In genomic region chr20:54398814-54399213, GRCh38 we compare ENCODE assay signal across 1 cellular context.
TF ChIP-seq lines count a peak whose summit lies in the region.

No MANE protein-coding gene starts in this region.

TF ChIP-seq in HepG2, 621 proteins besides CTCF, POLR2A, EP300 and RAD21 (continued from another document):
- TF ChIP-seq AFF4 (CRISPR knock-in tag; IDR thresholded peaks at IDR 0.05) (no peak), FIP1L1 (IDR thresholded peaks at IDR 0.05; ENCODE audit: borderline replicate concordance, insufficient read depth, low read depth, low read length) (no peak), PLSCR1 (CRISPR knock-in tag; IDR thresholded peaks at IDR 0.05; ENCODE audit: borderline replicate concordance) (no peak)
